Comparison of ENCODE assay signal across 27 cellular contexts in the genomic region with DNA sequence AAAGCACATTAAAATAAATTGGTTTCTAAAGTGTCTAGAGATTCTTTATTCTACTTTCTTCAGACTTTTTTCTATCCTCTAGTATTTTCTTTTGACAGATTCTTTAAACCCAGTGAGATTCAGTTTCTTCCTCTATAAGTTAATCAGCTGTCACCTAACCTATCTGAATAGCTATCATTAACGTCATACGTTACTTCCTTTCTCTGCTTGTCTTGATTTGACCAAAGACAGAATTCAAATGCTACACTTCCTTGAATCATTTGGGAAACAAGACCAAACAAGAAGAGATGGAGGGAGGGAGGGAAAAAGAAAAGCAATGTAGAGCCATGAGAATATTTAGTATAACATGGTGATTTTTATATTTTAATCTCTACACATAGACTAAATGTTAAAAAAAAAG.
"Had no signal": no experiment of that assay in that cellular context is flagged by ENCODE, and none has a peak within 500 bp of the region (broad histone marks: within the 10 kb centered on the region; RNA-seq: fewer than 3 reads in every experiment).

No MANE protein-coding gene starts in this region.

- H3K27me3 ChIP-seq: ascending aorta, brain microvascular endothelial cell, esophagus squamous epithelium had no signal

- H3K4me1 Mint-ChIP-seq: activated CD4-positive, alpha-beta memory T cell treated with anti-CD3 and anti-CD28 coated beads, Interleukin-2, amount 10 ng/mL, durations not matched to agents 7 days and 5 days; activated CD4-positive, alpha-beta T cell treated with anti-CD3 and anti-CD28 coated beads for 36 hours; activated CD4-positive, alpha-beta T cell treated with anti-CD3 and anti-CD28 coated beads, Interleukin-2, amount 10 ng/mL, durations not matched to agents 24 days and 14 days; activated naive CD4-positive, alpha-beta T cell treated with anti-CD3 and anti-CD28 coated beads, Interleukin-2, amount 10 ng/mL, durations not matched to agents 7 days and 5 days; activated naive CD8-positive, alpha-beta T cell treated with anti-CD3 and anti-CD28 coated beads, Interleukin-2, amount 10 ng/mL, durations not matched to agents 7 days and 5 days had no signal

- H3K9me3 ChIP-seq: ascending aorta, esophagus squamous epithelium had no signal

- H3K36me3 Mint-ChIP-seq: activated naive CD4-positive, alpha-beta T cell treated with anti-CD3 and anti-CD28 coated beads, Interleukin-2, amount 10 ng/mL, durations not matched to agents 7 days and 5 days; activated naive CD4-positive, alpha-beta T cell treated with anti-CD3 and anti-CD28 coated beads, Interleukin-2, amount 50 U/mL, for 72 hours; activated naive CD8-positive, alpha-beta T cell treated with anti-CD3 and anti-CD28 coated beads, Interleukin-2, amount 10 ng/mL, durations not matched to agents 7 days and 5 days had no signal

- FAIRE-seq: colon, frontal cortex had no signal

- H3K27ac ChIP-seq: ascending aorta, brain microvascular endothelial cell, epithelial cell of prostate, esophagus squamous epithelium had no signal

- H3K9me3 Mint-ChIP-seq: activated CD4-positive, alpha-beta memory T cell treated with anti-CD3 and anti-CD28 coated beads, Interleukin-2, amount 10 ng/mL, durations not matched to agents 7 days and 5 days; activated CD4-positive, alpha-beta T cell treated with anti-CD3 and anti-CD28 coated beads, Interleukin-2, amount 10 ng/mL, durations not matched to agents 24 days and 14 days; activated T-cell treated with anti-CD3 and anti-CD28 coated beads, Interleukin-2, amount 50 U/mL, for 24 hours had no signal

- DNase-seq: activated CD4-positive, alpha-beta memory T cell treated with anti-CD3 and anti-CD28 coated beads, Interleukin-2, amount 10 ng/mL, durations not matched to agents 7 days and 5 days; activated CD4-positive, alpha-beta T cell treated with anti-CD3 and anti-CD28 coated beads for 36 hours; activated CD4-positive, alpha-beta T cell treated with anti-CD3 and anti-CD28 coated beads, Interleukin-2, amount 10 ng/mL, durations not matched to agents 24 days and 14 days; activated CD4-positive, CD25-positive, alpha-beta regulatory T cell; activated CD4-positive, CD25-positive, alpha-beta regulatory T cell treated with anti-CD3 and anti-CD28 coated beads, Interleukin-2, amount 50 U/mL, for 72 hours; activated CD8-positive, alpha-beta memory T cell treated with anti-CD3 and anti-CD28 coated beads, Interleukin-2, amount 50 U/mL, for 48 hours; activated gamma-delta T cell; activated naive CD4-positive, alpha-beta T cell; activated naive CD4-positive, alpha-beta T cell treated with anti-CD3 and anti-CD28 coated beads, Interleukin-2, amount 10 ng/mL, durations not matched to agents 7 days and 5 days; activated naive CD8-positive, alpha-beta T cell treated with anti-CD3 and anti-CD28 coated beads, Interleukin-2, amount 10 ng/mL, durations not matched to agents 7 days and 5 days; activated T-cell treated with anti-CD3 and anti-CD28 coated beads for 4 hours; activated T-cell treated with anti-CD3 and anti-CD28 coated beads, Interleukin-2, amount 50 U/mL, for 24 hours; activated T-cell treated with anti-CD3 and anti-CD28 coated beads, Interleukin-2, amount 50 U/mL, for 72 hours; brain microvascular endothelial cell; caudate nucleus; cortex of kidney; dermis blood vessel endothelial cell; effector CD4-positive, alpha-beta T cell; effector memory CD8-positive, alpha-beta T cell; esophagus squamous epithelium; head of caudate nucleus; T-helper 2 cell had no signal

- H3K27ac Mint-ChIP-seq: activated CD4-positive, alpha-beta memory T cell treated with anti-CD3 and anti-CD28 coated beads, Interleukin-2, amount 10 ng/mL, durations not matched to agents 7 days and 5 days; activated CD4-positive, alpha-beta T cell treated with anti-CD3 and anti-CD28 coated beads for 36 hours; activated CD4-positive, alpha-beta T cell treated with anti-CD3 and anti-CD28 coated beads, Interleukin-2, amount 10 ng/mL, durations not matched to agents 24 days and 14 days; activated naive CD4-positive, alpha-beta T cell treated with anti-CD3 and anti-CD28 coated beads, Interleukin-2, amount 10 ng/mL, durations not matched to agents 7 days and 5 days; activated naive CD4-positive, alpha-beta T cell treated with anti-CD3 and anti-CD28 coated beads, Interleukin-2, amount 50 U/mL, for 72 hours; activated naive CD8-positive, alpha-beta T cell treated with anti-CD3 and anti-CD28 coated beads, Interleukin-2, amount 10 ng/mL, durations not matched to agents 7 days and 5 days; activated T-cell treated with anti-CD3 and anti-CD28 coated beads, Interleukin-2, amount 50 U/mL, for 24 hours; activated T-cell treated with anti-CD3 and anti-CD28 coated beads, Interleukin-2, amount 50 U/mL, for 72 hours; effector memory CD8-positive, alpha-beta T cell had no signal

- H3K36me3 ChIP-seq: brain microvascular endothelial cell, esophagus squamous epithelium had no signal

- H3K4me3 Mint-ChIP-seq: activated CD4-positive, alpha-beta memory T cell treated with anti-CD3 and anti-CD28 coated beads, Interleukin-2, amount 10 ng/mL, durations not matched to agents 7 days and 5 days; activated CD4-positive, alpha-beta T cell treated with anti-CD3 and anti-CD28 coated beads for 36 hours; activated CD4-positive, alpha-beta T cell treated with anti-CD3 and anti-CD28 coated beads, Interleukin-2, amount 10 ng/mL, durations not matched to agents 24 days and 14 days; activated naive CD4-positive, alpha-beta T cell treated with anti-CD3 and anti-CD28 coated beads, Interleukin-2, amount 10 ng/mL, durations not matched to agents 7 days and 5 days; activated naive CD8-positive, alpha-beta T cell treated with anti-CD3 and anti-CD28 coated beads, Interleukin-2, amount 10 ng/mL, durations not matched to agents 7 days and 5 days; activated T-cell treated with anti-CD3 and anti-CD28 coated beads, Interleukin-2, amount 50 U/mL, for 24 hours; activated T-cell treated with anti-CD3 and anti-CD28 coated beads, Interleukin-2, amount 50 U/mL, for 72 hours; effector memory CD8-positive, alpha-beta T cell had no signal

- H3K4me3 ChIP-seq: ascending aorta, esophagus squamous epithelium had no signal

- ATAC-seq: activated CD4-positive, alpha-beta T cell treated with anti-CD3 and anti-CD28 coated beads for 36 hours; activated naive CD4-positive, alpha-beta T cell treated with anti-CD3 and anti-CD28 coated beads, Interleukin-2, amount 50 U/mL, for 72 hours; activated T-cell treated with anti-CD3 and anti-CD28 coated beads, Interleukin-2, amount 50 U/mL, for 72 hours; effector memory CD8-positive, alpha-beta T cell had no signal

- H3K27me3 Mint-ChIP-seq: activated CD4-positive, alpha-beta memory T cell treated with anti-CD3 and anti-CD28 coated beads, Interleukin-2, amount 10 ng/mL, durations not matched to agents 7 days and 5 days; activated CD4-positive, alpha-beta T cell treated with anti-CD3 and anti-CD28 coated beads for 36 hours; activated CD4-positive, alpha-beta T cell treated with anti-CD3 and anti-CD28 coated beads, Interleukin-2, amount 10 ng/mL, durations not matched to agents 24 days and 14 days; activated naive CD4-positive, alpha-beta T cell treated with anti-CD3 and anti-CD28 coated beads, Interleukin-2, amount 10 ng/mL, durations not matched to agents 7 days and 5 days; activated naive CD8-positive, alpha-beta T cell treated with anti-CD3 and anti-CD28 coated beads, Interleukin-2, amount 10 ng/mL, durations not matched to agents 7 days and 5 days; activated T-cell treated with anti-CD3 and anti-CD28 coated beads, Interleukin-2, amount 50 U/mL, for 24 hours; effector memory CD8-positive, alpha-beta T cell had no signal
